1 cellular context compared by ENCODE assay signal in genomic region chr2:23391237-23391736, GRCh38.
A peak's percentile ranks its signal among the peaks of the same experiment; 100 is the strongest.
TF ChIP-seq lines count a peak whose summit lies in the region.

No MANE protein-coding gene starts in this region.

TF ChIP-seq in K562, 482 proteins besides CTCF, POLR2A, EP300 and RAD21:
- peak; percentile 34 for TF ChIP-seq NFIC (IDR thresholded peaks at IDR 0.05)
